In genomic region chr12:117732761-117733160, GRCh38 we compare ENCODE assay signal across 15 cellular contexts.
DNase-seq lines count a peak whose midpoint lies in the region; ATAC-seq and TF ChIP-seq lines count a peak whose summit lies in the region.
"Had no signal": no experiment of that assay in that cellular context is flagged by ENCODE, and none has a peak within 500 bp of the region (broad histone marks: within the 10 kb centered on the region; RNA-seq: fewer than 3 reads in every experiment).

No MANE protein-coding gene starts in this region.

- H2BK5ac ChIP-seq in mesenchymal stem cell (ENCODE audit: low read depth, low read length, poor library complexity, severe bottlenecking), result peak overlapping the region; percentile 4

- H3K27me3 Mint-ChIP-seq in CD8-positive, alpha-beta T cell (ENCODE audit: low read depth), result no peaks in the 10 kb centered on the region
- H3K27me3 Mint-ChIP-seq: CD4-positive, CD25-positive, alpha-beta regulatory T cell had no signal

- no peak overlapping the region for H2BK15ac ChIP-seq in mesenchymal stem cell (ENCODE audit: low read depth, poor library complexity, severe bottlenecking)

- no peak overlapping the region for H3K4me3 ChIP-seq in mesenchymal stem cell (ENCODE audit: insufficient read depth in 1 of 2, low read depth in 1 of 2, low read length in 2 of 2)
- no peak overlapping the region for H3K4me3 ChIP-seq in left lung
- no peak overlapping the region for H3K4me3 ChIP-seq in CD8-positive, alpha-beta T cell (ENCODE audit: low read depth, low read length)
- H3K4me3 ChIP-seq: BLaER1 treated with 17β-estradiol and CSF1 and Interleukin-3, amounts not matched to agents 10 nM and 100 nM had no signal

- H2BK120ac ChIP-seq in mesenchymal stem cell (ENCODE audit: low read depth, low read length), result no peak overlapping the region

- no peak overlapping the region for H3K9ac ChIP-seq in mesenchymal stem cell (ENCODE audit: low read length)
- H3K9ac ChIP-seq: BLaER1 treated with 17β-estradiol and CSF1 and Interleukin-3, amounts not matched to agents 10 nM and 100 nM had no signal

- H4K8ac ChIP-seq in mesenchymal stem cell (ENCODE audit: low read length), result no peak overlapping the region

- TF ChIP-seq CTCF in left lung (IDR thresholded peaks at IDR 0.05), result no peak
- no peak for TF ChIP-seq CTCF in CD8-positive, alpha-beta T cell (IDR thresholded peaks at IDR 0.05)

- H3K4me2 ChIP-seq in mesenchymal stem cell (ENCODE audit: low read length, poor library complexity, severe bottlenecking), result no peak overlapping the region

- POLR2A ChIA-PET in CD8-positive, alpha-beta T cell (lab: Charles Lee), result no interaction called here

- H3K4ac ChIP-seq in mesenchymal stem cell (ENCODE audit: low read depth in 1 of 2, low read length in 2 of 2), result no peak overlapping the region

- peaks cover 10% of the 10 kb centered on the region for H3K4me1 ChIP-seq in mesenchymal stem cell (ENCODE audit: control insufficient read depth, insufficient read depth, low read depth, low read length)
- H3K4me1 ChIP-seq in left lung, result no peaks in the 10 kb centered on the region
- no peaks in the 10 kb centered on the region for H3K4me1 ChIP-seq in CD8-positive, alpha-beta T cell (ENCODE audit: insufficient read depth, low read length)

- H3K36me3 ChIP-seq in mesenchymal stem cell (ENCODE audit: control insufficient read depth in 1 of 2, insufficient read depth in 2 of 2, low read depth in 1 of 2, low read length in 2 of 2), result no peaks in the 10 kb centered on the region
- H3K36me3 ChIP-seq in left lung, result no peaks in the 10 kb centered on the region
- no peaks in the 10 kb centered on the region for H3K36me3 ChIP-seq in CD8-positive, alpha-beta T cell (ENCODE audit: insufficient read depth, low read length)
- H3K36me3 ChIP-seq: BLaER1 treated with 17β-estradiol and CSF1 and Interleukin-3, amounts not matched to agents 10 nM and 100 nM had no signal

- H3K27me3 ChIP-seq in mesenchymal stem cell (ENCODE audit: control insufficient read depth in 1 of 2, insufficient read depth in 1 of 2, low read length in 2 of 2) (peaks cover 0 to 12% of the 10 kb centered on the region in 2 experiments), left lung (no peaks in the 10 kb centered on the region)
- H3K27me3 ChIP-seq in CD8-positive, alpha-beta T cell (ENCODE audit: insufficient read depth, low read length), result no peaks in the 10 kb centered on the region
- H3K27me3 ChIP-seq: BLaER1 treated with 17β-estradiol and CSF1 and Interleukin-3, amounts not matched to agents 10 nM and 100 nM had no signal

- H2BK12ac ChIP-seq in mesenchymal stem cell (ENCODE audit: low read length in 2 of 2), result no peak overlapping the region

- H3K4me3 Mint-ChIP-seq in CD8-positive, alpha-beta T cell, result no peak overlapping the region
- H3K4me3 Mint-ChIP-seq: CD4-positive, CD25-positive, alpha-beta regulatory T cell had no signal

- intact Hi-C loops in left lung (cut with DNase I), result no loop called here
- intact Hi-C loops in CD8-positive, alpha-beta T cell (cut with DNase I, micrococcal nuclease), result no loop called here

- no peaks in the 10 kb centered on the region for H3K79me1 ChIP-seq in mesenchymal stem cell (replicated peaks; ENCODE audit: low read length, poor library complexity, severe bottlenecking)

- H3K27ac ChIP-seq in mesenchymal stem cell (ENCODE audit: low read length, poor library complexity, severe bottlenecking) (peak overlapping the region; percentile 81), left lung (no peak overlapping the region)
- no peak overlapping the region for H3K27ac ChIP-seq in CD8-positive, alpha-beta T cell (ENCODE audit: low read depth, low read length)
- H3K27ac ChIP-seq: BLaER1 treated with 17β-estradiol and CSF1 and Interleukin-3, amounts not matched to agents 10 nM and 100 nM had no signal

- no peak overlapping the region for H4K91ac ChIP-seq in mesenchymal stem cell (ENCODE audit: low read length)

- H3K23ac ChIP-seq in mesenchymal stem cell (ENCODE audit: low read length in 2 of 2), result no peak overlapping the region

- DNase-seq in Caki2 (ENCODE audit: low read depth) (peak; percentile 66), NCI-H1694 treated with DMSO at 0.1 percent for 48 hours (lab: John Stamatoyannopoulos, UW) (peak; percentile 62), NCI-H69 (lab: John Stamatoyannopoulos, UW) (peak; percentile 79), mesenchymal stem cell (no peak), left lung (no peak)
- no peak for DNase-seq in activated CD4-positive, alpha-beta T cell treated with anti-CD3 and anti-CD28 coated beads for 48 hours
- DNase-seq in CD8-positive, alpha-beta T cell, result no peak
- DNase-seq: 8988T; CD4-positive, CD25-positive, alpha-beta regulatory T cell; DND-41; GF-D8; IMR-90 had no signal

- H3K14ac ChIP-seq in mesenchymal stem cell (ENCODE audit: low read length in 2 of 2), result no peak overlapping the region

- no peaks in the 10 kb centered on the region for H3K4me1 Mint-ChIP-seq in CD8-positive, alpha-beta T cell (ENCODE audit: low read depth)
- H3K4me1 Mint-ChIP-seq: CD4-positive, CD25-positive, alpha-beta regulatory T cell had no signal

- CTCF ChIA-PET in CD8-positive, alpha-beta T cell (lab: Charles Lee), result no interaction called here

- H3K18ac ChIP-seq in mesenchymal stem cell (ENCODE audit: low read depth in 1 of 2, low read length in 2 of 2), result no peak overlapping the region

- ATAC-seq in left lung (no peak), GM18519 (IDR thresholded peaks at IDR 0.05; ENCODE audit: low FRiP score, unreplicated experiment) (no peak)
- ATAC-seq in CD8-positive, alpha-beta T cell, result no peak
- ATAC-seq: HCT116 had no signal

- peak overlapping the region; percentile 91 for H2AK5ac ChIP-seq in mesenchymal stem cell (ENCODE audit: low read length, severe bottlenecking)

- no peaks in the 10 kb centered on the region for H3K36me3 Mint-ChIP-seq in CD8-positive, alpha-beta T cell
- H3K36me3 Mint-ChIP-seq: CD4-positive, CD25-positive, alpha-beta regulatory T cell had no signal

- no peak overlapping the region for H2AFZ ChIP-seq in mesenchymal stem cell (ENCODE audit: low read depth, low read length)

- in situ Hi-C loops in Caki2 (cut with HindIII; ENCODE audit: low pct_unique_long_range_greater_than_20kb, low sequenced_read_pairs), result no loop called here

- 93% methylated on average over 8 of the region's 8 CpGs for WGBS in mesenchymal stem cell

- no peaks in the 10 kb centered on the region for H3K9me3 ChIP-seq in mesenchymal stem cell (ENCODE audit: control insufficient read depth, low read length)
- H3K9me3 ChIP-seq in left lung, result peaks cover 0 to 2% of the 10 kb centered on the region in 2 donors
- H3K9me3 ChIP-seq in CD8-positive, alpha-beta T cell (ENCODE audit: low read length), result no peaks in the 10 kb centered on the region

- no peak overlapping the region for H3K27ac Mint-ChIP-seq in CD8-positive, alpha-beta T cell
- H3K27ac Mint-ChIP-seq: CD4-positive, CD25-positive, alpha-beta regulatory T cell had no signal

- H3K9me3 Mint-ChIP-seq in CD8-positive, alpha-beta T cell, result no peaks in the 10 kb centered on the region

Comparison
In these comparisons a context has a peak if more than half of its experiments do, and no peak if none do; other contexts are left out.
1. DNase-seq: peak in Caki2 (single experiment), NCI-H1694 treated with DMSO at 0.1 percent for 48 hours (single experiment) and NCI-H69 (single experiment); none in mesenchymal stem cell (single experiment), left lung (0 of 2), activated CD4-positive, alpha-beta T cell treated with anti-CD3 and anti-CD28 coated beads for 48 hours (single experiment) and CD8-positive, alpha-beta T cell (0 of 7).